Comparison of ENCODE assay signal across 8 cellular contexts in the genomic region with DNA sequence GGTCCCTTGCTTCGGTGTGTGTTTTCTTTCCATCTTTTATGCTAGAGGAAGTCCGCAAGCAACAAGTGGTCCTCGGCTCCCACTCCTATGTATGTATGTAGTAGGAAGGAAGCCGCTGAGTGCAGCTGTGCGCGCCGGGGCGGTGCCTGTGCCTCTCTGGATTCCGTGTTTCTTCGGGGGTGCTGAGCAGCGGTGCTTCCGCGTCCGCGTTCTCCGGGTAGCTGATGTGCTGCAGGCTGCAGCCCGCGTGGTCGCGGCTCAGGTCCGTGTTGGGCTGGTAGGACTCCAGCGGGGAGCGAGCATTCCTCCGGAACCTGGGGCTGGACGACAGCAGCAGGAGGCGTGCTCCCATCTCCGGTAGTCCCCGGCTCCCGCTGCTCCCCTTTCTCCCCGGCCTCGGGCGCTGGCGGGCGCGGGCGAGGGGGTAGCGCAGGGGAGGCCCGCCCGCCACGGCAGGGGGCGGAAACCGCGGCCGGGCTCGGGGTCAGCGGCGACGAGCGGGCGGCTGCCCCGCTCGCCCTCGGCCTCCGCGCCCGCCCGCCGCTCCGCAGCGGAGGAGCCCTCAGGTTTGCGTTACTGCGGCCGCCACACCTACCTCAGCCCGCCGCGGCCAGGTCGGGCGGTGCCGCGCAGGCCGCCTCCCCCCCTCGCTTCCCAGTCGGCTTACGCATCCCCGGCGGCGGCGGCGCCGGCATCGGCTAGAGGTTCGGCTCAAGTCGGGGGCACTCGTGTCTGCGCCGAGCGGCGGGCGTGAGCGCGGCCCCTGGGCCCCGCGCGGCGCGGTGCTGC. TPM values are rescaled to one million over a fixed set of nuclear protein-coding genes. Genes with fewer than 3 reads are reported as not detected.
DNase-seq lines count a peak whose midpoint lies in the region; ATAC-seq lines count a peak whose summit lies in the region.

No MANE protein-coding gene starts in this region.

- H3K27me3 ChIP-seq in right cardiac atrium (ENCODE audit: control insufficient read depth, insufficient read depth) (no peaks in the 10 kb centered on the region), aorta (ENCODE audit: control insufficient read depth in 1 of 2, insufficient read depth in 2 of 2, low read length in 1 of 2) (no peaks in the 10 kb centered on the region)

- H3K27ac Mint-ChIP-seq in activated naive CD8-positive, alpha-beta T cell treated with anti-CD3 and anti-CD28 coated beads, Interleukin-2, amount 50 U/mL, for 24 hours, result peak overlapping the region; percentile 58

- H3K9me3 Mint-ChIP-seq in activated naive CD8-positive, alpha-beta T cell treated with anti-CD3 and anti-CD28 coated beads, Interleukin-2, amount 50 U/mL, for 24 hours, result no peaks in the 10 kb centered on the region

- DNase-seq in GM03348 (ENCODE audit: low spot score) (peak; percentile 72), KG1 (lab: John Stamatoyannopoulos, UW) (peak; percentile 80), SKM-1 treated with dmso at 0.1 percent for 144 hours (lab: John Stamatoyannopoulos, UW; ENCODE audit: unreplicated experiment) (peak; percentile 88), right cardiac atrium (peak; percentile 63 to 85 (median 82)), retina (peak; percentile 81), aorta (peak; percentile 76 to 84)
- peak; percentile 67 for DNase-seq in activated naive CD8-positive, alpha-beta T cell treated with anti-CD3 and anti-CD28 coated beads, Interleukin-2, amount 50 U/mL, for 24 hours

- H3K27ac ChIP-seq in right cardiac atrium (ENCODE audit: low read length) (peak overlapping the region; percentile 28), aorta (ENCODE audit: low read depth in 1 of 2, low read length in 2 of 2) (no peak overlapping the region)

- H3K9me3 ChIP-seq in right cardiac atrium (ENCODE audit: control insufficient read depth, low read length) (no peaks in the 10 kb centered on the region), aorta (ENCODE audit: control insufficient read depth, low read length) (no peaks in the 10 kb centered on the region)

- peaks cover 51% of the 10 kb centered on the region for H3K4me1 Mint-ChIP-seq in activated naive CD8-positive, alpha-beta T cell treated with anti-CD3 and anti-CD28 coated beads, Interleukin-2, amount 50 U/mL, for 24 hours

- peak overlapping the region; percentile 87 for H3K4me3 Mint-ChIP-seq in activated naive CD8-positive, alpha-beta T cell treated with anti-CD3 and anti-CD28 coated beads, Interleukin-2, amount 50 U/mL, for 24 hours

- under 1% methylated on average over 96 of the region's 96 CpGs for WGBS in right cardiac atrium
- WGBS in aorta, 2 donors, result 0 to 1% methylated on average over 50 to 96 of the region's 96 CpGs

- no peaks in the 10 kb centered on the region for H3K27me3 Mint-ChIP-seq in activated naive CD8-positive, alpha-beta T cell treated with anti-CD3 and anti-CD28 coated beads, Interleukin-2, amount 50 U/mL, for 24 hours

- peaks cover 17% of the 10 kb centered on the region for H3K36me3 Mint-ChIP-seq in activated naive CD8-positive, alpha-beta T cell treated with anti-CD3 and anti-CD28 coated beads, Interleukin-2, amount 50 U/mL, for 24 hours (ENCODE audit: low read depth)

- ATAC-seq in GM21825 (IDR thresholded peaks at IDR 0.05; ENCODE audit: unreplicated experiment) (peak; percentile 45), right cardiac atrium (peak; percentile 7 to 77), aorta (ENCODE audit: low FRiP score) (no peak)
- peak; percentile 66 for ATAC-seq in activated naive CD8-positive, alpha-beta T cell treated with anti-CD3 and anti-CD28 coated beads, Interleukin-2, amount 50 U/mL, for 24 hours

- H3K4me1 ChIP-seq in right cardiac atrium (ENCODE audit: control insufficient read depth, insufficient read depth, low read length) (no peaks in the 10 kb centered on the region), aorta (ENCODE audit: control insufficient read depth in 1 of 2, insufficient read depth in 2 of 2, low read length in 2 of 2) (no peaks in the 10 kb centered on the region)

- peak overlapping the region; percentile 81 for H3K4me3 ChIP-seq in right cardiac atrium (ENCODE audit: low read length)
- H3K4me3 ChIP-seq in aorta (ENCODE audit: low read length in 2 of 2), result peak overlapping the region; percentile 65 to 73

- H3K36me3 ChIP-seq in aorta (ENCODE audit: control insufficient read depth in 1 of 2, insufficient read depth in 2 of 2, low read length in 1 of 2), result no peaks in the 10 kb centered on the region

- intact Hi-C loops in right cardiac atrium (cut with DNase I) (loop anchor here in 1 of 4 donors (5.0 kb wide), 1 partner anchor 79 kb away; a partner anchor contains a TSS), aorta (cut with DNase I) (loop anchor here (5.0 to 10.0 kb wide), 2 partner anchors 79 to 282 kb away; a partner anchor contains a TSS)

RNA-seq across cellular contexts. Expression of a gene that starts 0.5 kb away (rescaled TPM):
- total RNA-seq in right cardiac atrium, result 1 to 10 TPM in 2 of 4 donors, under 1 TPM in 2; 0.65 to 1.3 (median 1.0) TPM
- 0.43 TPM for polyA plus RNA-seq in right cardiac atrium
- total RNA-seq in aorta, result 1 to 10 TPM; 3.3 to 5.0 TPM
- 1 to 10 TPM; 1.3 to 3.8 TPM for polyA plus RNA-seq in aorta

RNA-seq across cellular contexts. Expression of a gene that starts 0.7 kb away (rescaled TPM):
- 1 to 10 TPM; 4.7 to 6.0 (median 5.7) TPM for total RNA-seq in right cardiac atrium
- 2.4 TPM for polyA plus RNA-seq in right cardiac atrium
- 10 to 100 TPM in 1 of 2 donors, 1 to 10 TPM in 1; 9.9 to 17.1 TPM for total RNA-seq in aorta
- polyA plus RNA-seq in aorta, result 1 to 10 TPM in 1 of 2 donors, under 1 TPM in 1; 0.88 to 3.6 TPM
